In genomic region chr1:31427322-31427721, GRCh38 we compare ENCODE assay signal across 31 cellular contexts. TPM values are rescaled to one million over a fixed set of nuclear protein-coding genes. Genes with fewer than 3 reads are reported as not detected.
"Had no signal": no experiment of that assay in that cellular context is flagged by ENCODE, and none has a peak within 500 bp of the region (broad histone marks: within the 10 kb centered on the region; RNA-seq: fewer than 3 reads in every experiment).

No MANE protein-coding gene starts in this region.

- H3K36me3 Mint-ChIP-seq: naive B cell; natural killer cell treated with Interleukin-12 subunit alpha and Interleukin-12 subunit beta and Interleukin-15 and Interleukin-18, amount 100 ng/mL, for 72 hours had no signal

- H3K9me3 Mint-ChIP-seq: dendritic cell treated with granulocyte-macrophage colony-stimulating factor and Interleukin-4, amounts not matched to agents 40 ng/mL and 50 ng/mL, for 4 days; endodermal cell; mesothelial cell of epicardium; naive B cell; natural killer cell treated with Interleukin-12 subunit alpha and Interleukin-12 subunit beta and Interleukin-15 and Interleukin-18, amount 100 ng/mL, for 72 hours; neural crest cell had no signal

- H3K27me3 ChIP-seq: esophagus muscularis mucosa, foreskin keratinocyte, hepatocyte, pancreas, thyroid gland, vagina had no signal

- H2AFZ ChIP-seq: hepatocyte had no signal

- DNase-seq: effector CD8-positive, alpha-beta T cell; endodermal cell; foreskin keratinocyte; heart left ventricle; kidney; mesenchymal stem cell; naive B cell; stimulated activated CD4-positive, alpha-beta T cell treated with anti-CD3 and anti-CD28 coated beads, Interleukin-12 subunit alpha, Interleukin-12 subunit beta, amount 100 ng/mL, for 4 hours; stimulated activated CD4-positive, alpha-beta T cell treated with anti-CD3 and anti-CD28 coated beads, Interleukin-1b, Interleukin-23, amount 100 ng/mL, for 48 hours; stimulated activated CD4-positive, alpha-beta T cell treated with anti-CD3 and anti-CD28 coated beads, Interleukin-4, amount 100 ng/mL, for 1 hour; stimulated activated CD8-positive, alpha-beta memory T cell treated with anti-CD3 and anti-CD28 coated beads, Interleukin-4, amount 100 ng/mL, for 48 hours; stimulated activated naive CD4-positive, alpha-beta T cell treated with Interleukin-2 at 50 U/mL for 16 hours; stomach; thyroid gland; trophoblast cell had no signal

- H3K4me3 Mint-ChIP-seq: dendritic cell treated with granulocyte-macrophage colony-stimulating factor and Interleukin-4, amounts not matched to agents 40 ng/mL and 50 ng/mL, for 4 days; endodermal cell; mesothelial cell of epicardium; naive B cell; natural killer cell treated with Interleukin-12 subunit alpha and Interleukin-12 subunit beta and Interleukin-15 and Interleukin-18, amount 100 ng/mL, for 72 hours; neural crest cell had no signal

- H3K4me1 Mint-ChIP-seq: endodermal cell, mesothelial cell of epicardium had no signal

- H3K27me3 Mint-ChIP-seq: naive B cell, progenitor cell of endocrine pancreas had no signal

- H3K4me1 ChIP-seq: gastroesophageal sphincter, pancreas, vagina had no signal

- H3K27ac Mint-ChIP-seq: dendritic cell treated with granulocyte-macrophage colony-stimulating factor and Interleukin-4, amounts not matched to agents 40 ng/mL and 50 ng/mL, for 4 days; endodermal cell; mesothelial cell of epicardium; natural killer cell treated with Interleukin-12 subunit alpha and Interleukin-12 subunit beta and Interleukin-15 and Interleukin-18, amount 100 ng/mL, for 72 hours; progenitor cell of endocrine pancreas had no signal

- ATAC-seq: foreskin keratinocyte; gastroesophageal sphincter; heart left ventricle; left lobe of liver; mucosa of descending colon; natural killer cell treated with Interleukin-12 subunit alpha and Interleukin-12 subunit beta and Interleukin-15 and Interleukin-18, amount 100 ng/mL, for 72 hours; pancreas; sciatic nerve had no signal

- H3K4me3 ChIP-seq: esophagus muscularis mucosa, gastroesophageal sphincter, heart left ventricle, hepatocyte, lung, mucosa of descending colon, pancreas, smooth muscle cell, stomach, thyroid gland, vagina had no signal

- H3K4me2 ChIP-seq: hepatocyte, smooth muscle cell had no signal

- H3K27ac ChIP-seq: esophagus muscularis mucosa, gastroesophageal sphincter, heart left ventricle, hepatocyte, neutrophil, pancreas, thyroid gland, vagina had no signal

- H3K36me3 ChIP-seq: esophagus muscularis mucosa, gastroesophageal sphincter, heart left ventricle, neutrophil, thyroid gland, vagina had no signal

- H3K9me3 ChIP-seq: esophagus muscularis mucosa, gastroesophageal sphincter, heart left ventricle, mucosa of descending colon, neutrophil, pancreas, stomach, thyroid gland, vagina had no signal

RNA-seq across cellular contexts. Expression of gene FABP3, which starts 54.4 kb away (rescaled TPM):
- total RNA-seq: natural killer cell treated with Interleukin-12 subunit alpha and Interleukin-12 subunit beta and Interleukin-15 and Interleukin-18, amount 100 ng/mL, for 72 hours had no signal
